9 cellular contexts compared by ENCODE assay signal in the genomic region with DNA sequence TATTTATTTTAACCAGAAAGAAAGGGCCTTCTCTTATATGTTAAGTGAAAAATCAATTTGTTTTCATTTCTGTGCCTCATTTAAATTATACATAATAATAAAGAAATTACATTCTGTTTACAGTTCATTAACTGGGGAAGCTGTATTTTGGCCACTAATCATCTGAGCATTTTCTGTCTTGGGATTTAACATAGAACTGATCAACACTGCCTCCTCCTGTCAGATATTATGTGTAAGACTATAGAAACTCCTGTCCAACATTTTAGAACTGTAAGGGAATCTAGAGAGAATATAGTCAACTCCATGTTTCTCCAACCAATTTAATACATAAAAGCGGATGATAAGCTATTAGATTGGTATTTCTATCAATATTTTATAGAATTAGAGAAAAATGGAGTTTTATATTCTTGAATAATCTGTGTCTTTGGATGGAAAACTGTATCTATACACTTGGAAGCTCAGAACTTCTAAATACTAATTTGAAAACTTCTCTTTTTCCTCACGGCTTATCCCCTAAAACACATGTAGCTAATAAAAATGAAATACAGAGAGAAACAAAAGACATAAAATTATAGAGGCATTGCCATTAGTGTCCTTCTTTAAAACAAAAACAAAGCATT. TPM values are rescaled to one million over a fixed set of nuclear protein-coding genes. Genes with fewer than 3 reads are reported as not detected.
DNase-seq lines count a peak whose midpoint lies in the region; ATAC-seq and TF ChIP-seq lines count a peak whose summit lies in the region.
"Had no signal": no experiment of that assay in that cellular context is flagged by ENCODE, and none has a peak within 500 bp of the region (broad histone marks: within the 10 kb centered on the region; RNA-seq: fewer than 3 reads in every experiment).

No MANE protein-coding gene starts in this region.

- CTCF ChIA-PET in RWPE1 (lab: Yijun Ruan, JAX) = interaction anchor here (0.6 to 4.2 kb wide), 11 partner anchors 35 to 510 kb away, joined by 3 to 27 read pairs (median 4); no protein-coding TSS in a partner anchor

- H3K36me3 ChIP-seq in heart left ventricle = no peaks in the 10 kb centered on the region

- POLR2A ChIA-PET in RWPE1 (lab: Yijun Ruan, JAX; ENCODE audit: low non-redundant PET) = no interaction called here

- 81 to 90% (median 82%) methylated on average over 2 of the region's 2 CpGs for WGBS in heart left ventricle, 4 donors

- no peaks in the 10 kb centered on the region for H3K27me3 ChIP-seq in heart left ventricle

- no peak for TF ChIP-seq POLR2A in heart left ventricle (IDR thresholded peaks at IDR 0.05)

- H3K9me3 ChIP-seq in heart left ventricle = no peaks in the 10 kb centered on the region

- peaks cover 0 to 8% (median 0%) of the 10 kb centered on the region in 12 donors for H3K4me1 ChIP-seq in heart left ventricle

- H3K27ac ChIP-seq in RWPE1 (no peak overlapping the region), heart left ventricle (no peak overlapping the region)

- no peak overlapping the region for H3K4me3 ChIP-seq in heart left ventricle

- ATAC-seq in GM18909 (IDR thresholded peaks at IDR 0.05; ENCODE audit: poor library complexity, unreplicated experiment) (peak; percentile 43), heart left ventricle (peak in 1 of 4 donors; percentile 39), HG03520 (IDR thresholded peaks at IDR 0.05; ENCODE audit: unreplicated experiment) (no peak), HG02588 (IDR thresholded peaks at IDR 0.05; ENCODE audit: unreplicated experiment) (no peak), HG02970 (IDR thresholded peaks at IDR 0.05; ENCODE audit: low FRiP score, unreplicated experiment) (no peak)

- intact Hi-C loops in heart left ventricle (cut with DNase I) = loop anchor here in 5 of 10 donors (1.0 to 10.0 kb wide), 5 partner anchors 164 to 294 kb away; no protein-coding TSS in a partner anchor

- TF ChIP-seq CTCF in RWPE1 (conservative IDR thresholded peaks at IDR 0.05; ENCODE audit: low read depth) (0 out of 2 replicates have a peak, but pooled peaks have one; percentile 11), heart left ventricle (IDR thresholded peaks at IDR 0.05) (peak in 8 of 12 donors; percentile 5 to 54 (median 29))

- DNase-seq in A172 (ENCODE audit: low spot score) (peak; percentile 34), RWPE1 (ENCODE audit: low spot score) (peak; percentile 15), heart left ventricle (no peak)
- DNase-seq in activated effector memory CD4-positive, alpha-beta T cell treated with Interleukin-2 at 50 U/mL for 16 hours = no peak
- DNase-seq: NCI-H187 treated with DMSO at 0.1 percent for 48 hours had no signal

RNA-seq across cellular contexts. Expression of gene ENPEP, which starts 33.0 kb away (rescaled TPM):
- not detected in 2 replicates for total RNA-seq in A172 (2014; rRNA removed; shearing (Covaris generic))
- 1 to 10 TPM; 1.3 to 9.3 (median 4.2) TPM for total RNA-seq in heart left ventricle
- polyA plus RNA-seq in heart left ventricle = 1 to 10 TPM; 1.3 to 4.4 TPM

Comparison
In these comparisons a context has a peak if more than half of its experiments do, and no peak if none do; other contexts are left out.
1. DNase-seq: peak in A172 (single experiment) and RWPE1 (single experiment); none in heart left ventricle (0 of 5) and activated effector memory CD4-positive, alpha-beta T cell treated with Interleukin-2 at 50 U/mL for 16 hours (single experiment).